22 cellular contexts compared by ENCODE assay signal in genomic region chr12:129212221-129212630, GRCh38.
DNase-seq lines count a peak whose midpoint lies in the region; ATAC-seq and TF ChIP-seq lines count a peak whose summit lies in the region.
"Had no signal": no experiment of that assay in that cellular context is flagged by ENCODE, and none has a peak within 500 bp of the region (broad histone marks: within the 10 kb centered on the region; RNA-seq: fewer than 3 reads in every experiment).

No MANE protein-coding gene starts in this region.

- no peaks in the 10 kb centered on the region for H4K20me1 ChIP-seq in hepatocyte (ENCODE audit: insufficient read depth, poor library complexity, severe bottlenecking)

- H3K4me1 ChIP-seq in hepatocyte (ENCODE audit: insufficient read depth) (no peaks in the 10 kb centered on the region), neuron (ENCODE audit: insufficient read depth, low read length) (peaks cover 7% of the 10 kb centered on the region)
- H3K4me1 ChIP-seq: SJCRH30, suprapubic skin had no signal

- H3K36me3 ChIP-seq in hepatocyte (replicated peaks; ENCODE audit: insufficient read depth, low read depth) = no peaks in the 10 kb centered on the region
- no peaks in the 10 kb centered on the region for H3K36me3 ChIP-seq in neuron (ENCODE audit: insufficient read depth, low read length)
- H3K36me3 ChIP-seq: SJCRH30, suprapubic skin had no signal

- TF ChIP-seq CTCF in hepatocyte (IDR thresholded peaks at IDR 0.05; ENCODE audit: poor library complexity) = no peak

- H3K4me2 ChIP-seq in hepatocyte = peak overlapping the region; percentile 59

- H3K4me3 ChIP-seq in hepatocyte (no peak overlapping the region), neuron (ENCODE audit: low read length) (no peak overlapping the region)
- H3K4me3 ChIP-seq: SJCRH30, skin epidermis, suprapubic skin had no signal

- WGBS in hepatocyte (ENCODE audit: low lambda C conversion rate, missing lambda C conversion rate) = 48% methylated on average over 6 of the region's 6 CpGs

- peak overlapping the region; percentile 94 for H3K27ac ChIP-seq in hepatocyte
- H3K27ac ChIP-seq: SJCRH30, skin epidermis, suprapubic skin had no signal

- no peaks in the 10 kb centered on the region for H3K9me2 ChIP-seq in hepatocyte (replicated peaks; ENCODE audit: insufficient read depth)

- ATAC-seq in esophagus mucosa = no peak
- ATAC-seq in HG02870 (IDR thresholded peaks at IDR 0.05; ENCODE audit: unreplicated experiment) = no peak
- no peak for ATAC-seq in GM21447 (IDR thresholded peaks at IDR 0.05; ENCODE audit: unreplicated experiment)

- H3K9me3 ChIP-seq in hepatocyte (ENCODE audit: low read depth) = no peaks in the 10 kb centered on the region
- H3K9me3 ChIP-seq in neuron (ENCODE audit: low read length) = no peaks in the 10 kb centered on the region
- H3K9me3 ChIP-seq: SJCRH30 had no signal

- H2AFZ ChIP-seq in hepatocyte (no peak overlapping the region), neuron (ENCODE audit: low read depth, low read length) (peak overlapping the region; percentile 49)

- H3K27me3 ChIP-seq in hepatocyte = no peaks in the 10 kb centered on the region
- no peaks in the 10 kb centered on the region for H3K27me3 ChIP-seq in neuron (ENCODE audit: insufficient read depth, low read length)
- H3K27me3 ChIP-seq: SJCRH30, suprapubic skin had no signal

- H3K79me2 ChIP-seq in hepatocyte = no peaks in the 10 kb centered on the region

- DNase-seq in COLO829 (ENCODE audit: low spot score) (peak; percentile 4), SW480 (ENCODE audit: low spot score) (peak; percentile 8), hepatocyte (ENCODE audit: low spot score) (peak; percentile 78)
- no peak for DNase-seq in central memory CD4-positive, alpha-beta T cell
- DNase-seq: activated CD4-positive, alpha-beta T cell treated with anti-CD3 and anti-CD28 coated beads, Interleukin-2, amount 10 ng/mL, durations not matched to agents 24 days and 14 days; DND-41; HCEC 1CT; Kasumi-1; naive B cell; NCI-H1417 treated with DMSO at 0.1 percent for 48 hours; NCI-H2081 treated with DMSO at 0.1 percent for 48 hours; NCI-H345; NCI-H69; occipital lobe; SJCRH30; stimulated activated naive CD4-positive, alpha-beta T cell had no signal
